9 cellular contexts compared by ENCODE assay signal in genomic region chr2:231395188-231396057, GRCh38. TPM values are rescaled to one million over a fixed set of nuclear protein-coding genes. Genes with fewer than 3 reads are reported as not detected.
DNase-seq lines count a peak whose midpoint lies in the region; ATAC-seq, FAIRE-seq and TF ChIP-seq lines count a peak whose summit lies in the region.
"Had no signal": no experiment of that assay in that cellular context is flagged by ENCODE, and none has a peak within 500 bp of the region (broad histone marks: within the 10 kb centered on the region; RNA-seq: fewer than 3 reads in every experiment).

TSS of gene B3GNT7 (plus strand) at chr2:231395710. CDS start at chr2:231395804, 94 bp downstream.

- H3K27ac Mint-ChIP-seq in activated naive CD8-positive, alpha-beta T cell treated with anti-CD3 and anti-CD28 coated beads, Interleukin-2, amount 10 ng/mL, durations not matched to agents 7 days and 5 days, result peak within 1 kb of the TSS; percentile 40

- H3K9me3 Mint-ChIP-seq in activated T-cell treated with anti-CD3 and anti-CD28 coated beads, Interleukin-2, amount 50 U/mL, for 4 hours, result no peaks in the 10 kb centered on the region
- H3K9me3 Mint-ChIP-seq in activated naive CD8-positive, alpha-beta T cell treated with anti-CD3 and anti-CD28 coated beads, Interleukin-2, amount 10 ng/mL, durations not matched to agents 7 days and 5 days, result no peaks in the 10 kb centered on the region

- no peak for FAIRE-seq in H54 (lab: Jason Lieb, UNC)
- FAIRE-seq: G401.6 had no signal

- H3K4me3 ChIP-seq in upper lobe of right lung, result peak within 1 kb of the TSS; percentile 56

- ATAC-seq in activated T-cell treated with anti-CD3 and anti-CD28 coated beads, Interleukin-2, amount 50 U/mL, for 4 hours, result peak in 1 of 2 donors; percentile 6
- ATAC-seq in activated naive CD8-positive, alpha-beta T cell treated with anti-CD3 and anti-CD28 coated beads, Interleukin-2, amount 10 ng/mL, durations not matched to agents 7 days and 5 days (ENCODE audit: low read depth), result peak; percentile 9
- peak; percentile 53 for ATAC-seq in upper lobe of right lung
- no peak for ATAC-seq in HG02938 (IDR thresholded peaks at IDR 0.05; ENCODE audit: unreplicated experiment)

- H3K27ac ChIP-seq in upper lobe of right lung, result peak within 1 kb of the TSS; percentile 77

- POLR2A ChIA-PET in activated naive CD8-positive, alpha-beta T cell treated with anti-CD3 and anti-CD28 coated beads, Interleukin-2, amount 10 ng/mL, durations not matched to agents 7 days and 5 days (lab: Charles Lee), result interaction anchor here (1.1 kb wide), 1 partner anchor 69 kb away, joined by 5 read pairs; the partner anchor contains the start of gene NCL

- peaks cover 27% of the 10 kb centered on the region for H3K4me1 ChIP-seq in upper lobe of right lung

- TF ChIP-seq POLR2A in H54 (IDR thresholded peaks at IDR 0.05; ENCODE audit: low read depth, low read length), result no peak

- peaks cover 6% of the 10 kb centered on the region for H3K36me3 ChIP-seq in upper lobe of right lung

- no peaks in the 10 kb centered on the region for H3K9me3 ChIP-seq in upper lobe of right lung

- no peaks in the 10 kb centered on the region for H3K36me3 Mint-ChIP-seq in activated T-cell treated with anti-CD3 and anti-CD28 coated beads, Interleukin-2, amount 50 U/mL, for 4 hours (ENCODE audit: insufficient read depth)
- no peaks in the 10 kb centered on the region for H3K36me3 Mint-ChIP-seq in activated naive CD8-positive, alpha-beta T cell treated with anti-CD3 and anti-CD28 coated beads, Interleukin-2, amount 10 ng/mL, durations not matched to agents 7 days and 5 days

- no peak for TF ChIP-seq CTCF in upper lobe of right lung (IDR thresholded peaks at IDR 0.05)

- H3K27me3 ChIP-seq in upper lobe of right lung, result peaks cover 5% of the 10 kb centered on the region

- DNase-seq in activated T-cell treated with anti-CD3 and anti-CD28 coated beads, Interleukin-2, amount 50 U/mL, for 4 hours, result no peak
- DNase-seq in activated T-cell treated with anti-CD3 and anti-CD28 coated beads for 4 hours (no peak), left kidney (ENCODE audit: low read depth, low spot score) (peak; percentile 48), upper lobe of right lung (peak; percentile 78), superior temporal gyrus (ENCODE audit: extremely low spot score) (no peak), H54 (ENCODE audit: insufficient read length, low spot score) (no peak)
- no peak for DNase-seq in activated naive CD8-positive, alpha-beta T cell treated with anti-CD3 and anti-CD28 coated beads, Interleukin-2, amount 10 ng/mL, durations not matched to agents 7 days and 5 days

- peak within 1 kb of the TSS; percentile 60 for H3K4me3 Mint-ChIP-seq in activated T-cell treated with anti-CD3 and anti-CD28 coated beads, Interleukin-2, amount 50 U/mL, for 4 hours
- peak within 1 kb of the TSS; percentile 75 for H3K4me3 Mint-ChIP-seq in activated naive CD8-positive, alpha-beta T cell treated with anti-CD3 and anti-CD28 coated beads, Interleukin-2, amount 10 ng/mL, durations not matched to agents 7 days and 5 days

- intact Hi-C loops in upper lobe of right lung (cut with DNase I), result loop anchor here (10.0 kb wide), 1 partner anchor 171 kb away; no protein-coding TSS in a partner anchor

- H3K27me3 Mint-ChIP-seq in activated T-cell treated with anti-CD3 and anti-CD28 coated beads, Interleukin-2, amount 50 U/mL, for 4 hours (ENCODE audit: low read depth), result peaks cover 39% of the 10 kb centered on the region
- H3K27me3 Mint-ChIP-seq in activated naive CD8-positive, alpha-beta T cell treated with anti-CD3 and anti-CD28 coated beads, Interleukin-2, amount 10 ng/mL, durations not matched to agents 7 days and 5 days, result peaks cover 16% of the 10 kb centered on the region

- peaks cover 30% of the 10 kb centered on the region for H3K4me1 Mint-ChIP-seq in activated T-cell treated with anti-CD3 and anti-CD28 coated beads, Interleukin-2, amount 50 U/mL, for 4 hours (ENCODE audit: low read depth)
- peaks cover 20% of the 10 kb centered on the region for H3K4me1 Mint-ChIP-seq in activated naive CD8-positive, alpha-beta T cell treated with anti-CD3 and anti-CD28 coated beads, Interleukin-2, amount 10 ng/mL, durations not matched to agents 7 days and 5 days

RNA-seq across cellular contexts. Expression of gene B3GNT7, which starts in this region (rescaled TPM):
- total RNA-seq in activated T-cell treated with anti-CD3 and anti-CD28 coated beads, Interleukin-2, amount 50 U/mL, for 4 hours, result under 1 TPM; 0.24 to 0.46 (median 0.40) TPM
- total RNA-seq in activated naive CD8-positive, alpha-beta T cell treated with anti-CD3 and anti-CD28 coated beads, Interleukin-2, amount 10 ng/mL, durations not matched to agents 7 days and 5 days, result under 1 TPM; 0.37 to 0.42 TPM
- total RNA-seq in upper lobe of right lung, result 53.5 TPM

Comparison
In these comparisons a context has a peak if more than half of its experiments do, and no peak if none do; other contexts are left out.
1. RNA of gene B3GNT7 (total RNA-seq): 53.5 TPM in upper lobe of right lung (single experiment); 0.37 to 0.42 TPM in activated naive CD8-positive, alpha-beta T cell treated with anti-CD3 and anti-CD28 coated beads, Interleukin-2, amount 10 ng/mL, durations not matched to agents 7 days and 5 days and 0.24 to 0.46 TPM in activated T-cell treated with anti-CD3 and anti-CD28 coated beads, Interleukin-2, amount 50 U/mL, for 4 hours; every median in the first group is over 10 times any median in the second.
2. Peak in ATAC-seq in activated naive CD8-positive, alpha-beta T cell treated with anti-CD3 and anti-CD28 coated beads, Interleukin-2, amount 10 ng/mL, durations not matched to agents 7 days and 5 days; RNA of the gene not detected or under 1 TPM.
3. DNase-seq: peak in left kidney (single experiment) and upper lobe of right lung (single experiment); none in activated T-cell treated with anti-CD3 and anti-CD28 coated beads, Interleukin-2, amount 50 U/mL, for 4 hours (single experiment), activated T-cell treated with anti-CD3 and anti-CD28 coated beads for 4 hours (single experiment), activated naive CD8-positive, alpha-beta T cell treated with anti-CD3 and anti-CD28 coated beads, Interleukin-2, amount 10 ng/mL, durations not matched to agents 7 days and 5 days (single experiment), superior temporal gyrus (single experiment) and H54 (single experiment).